30 cellular contexts compared by ENCODE assay signal in genomic region chrY:19167839-19168565, GRCh38.
"Had no signal": no experiment of that assay in that cellular context is flagged by ENCODE, and none has a peak within 500 bp of the region (broad histone marks: within the 10 kb centered on the region; RNA-seq: fewer than 3 reads in every experiment).

No MANE protein-coding gene starts in this region.

- H3K36me3 ChIP-seq: adrenal gland, breast epithelium, Peyer's patch had no signal

- H3K4me3 ChIP-seq: adrenal gland, body of pancreas, breast epithelium, Peyer's patch had no signal

- H3K9me3 ChIP-seq: adrenal gland, body of pancreas, breast epithelium, Peyer's patch had no signal

- DNase-seq: activated CD4-positive, alpha-beta T cell treated with anti-CD3 and anti-CD28 coated beads, Interleukin-2, amount 10 ng/mL, durations not matched to agents 24 days and 14 days; activated CD4-positive, alpha-beta T cell treated with anti-CD3 and anti-CD28 coated beads, Interleukin-2, amount 50 U/mL, for 48 hours; activated CD8-positive, alpha-beta T cell treated with anti-CD3 and anti-CD28 coated beads, Interleukin-2, amount 10 ng/mL, durations not matched to agents 7 days and 5 days; activated gamma-delta T cell treated with Interleukin-2 at 50 U/mL for 16 hours; activated naive CD4-positive, alpha-beta T cell treated with anti-CD3 and anti-CD28 coated beads for 36 hours; activated T-cell treated with anti-CD3 and anti-CD28 coated beads, Interleukin-2, amount 50 U/mL, for 4 hours; adrenal gland; body of pancreas; caudate nucleus; cerebellar nuclear complex; NCI-H1048; NCI-H1105 treated with DMSO at 0.1 percent for 48 hours; NCI-H1436; NCI-H1694; NCI-H1930; NCI-H2081 treated with DMSO at 0.1 percent for 48 hours; NCI-H226; NCI-H446 treated with DMSO at 0.1 percent for 48 hours; NCI-H524; NCI-H69; NCI-H82; NK-92 treated with Interleukin-12 subunit alpha and Interleukin-12 subunit beta, amount 100 ng/mL, for 24 hours; PC-3; Peyer's patch; Right ventricle myocardium superior; T1000 had no signal

- H3K4me1 ChIP-seq: adrenal gland, body of pancreas, breast epithelium, Peyer's patch had no signal

- H3K27ac ChIP-seq: adrenal gland, body of pancreas, breast epithelium, KMS-11, Peyer's patch, RWPE1 had no signal

- ATAC-seq: activated CD8-positive, alpha-beta T cell treated with anti-CD3 and anti-CD28 coated beads, Interleukin-2, amount 10 ng/mL, durations not matched to agents 7 days and 5 days; activated naive CD4-positive, alpha-beta T cell treated with anti-CD3 and anti-CD28 coated beads, Interleukin-2, amount 50 U/mL, for 72 hours; activated T-cell treated with anti-CD3 and anti-CD28 coated beads, Interleukin-2, amount 50 U/mL, for 4 hours; body of pancreas; PC-3 had no signal

- H3K27me3 ChIP-seq: adrenal gland, body of pancreas, breast epithelium, Peyer's patch had no signal
